Comparison of ENCODE assay signal across 21 cellular contexts in genomic region chr16:1355591-1355990, GRCh38. TPM values are rescaled to one million over a fixed set of nuclear protein-coding genes. Genes with fewer than 3 reads are reported as not detected.
DNase-seq lines count a peak whose midpoint lies in the region; ATAC-seq and TF ChIP-seq lines count a peak whose summit lies in the region.
"Had no signal": no experiment of that assay in that cellular context is flagged by ENCODE, and none has a peak within 500 bp of the region (broad histone marks: within the 10 kb centered on the region; RNA-seq: fewer than 3 reads in every experiment).

No MANE protein-coding gene starts in this region.

- ATAC-seq in central memory CD8-positive, alpha-beta T cell (replicated peaks; ENCODE audit: extremely low read depth, poor library complexity, severe bottlenecking): no peak
- ATAC-seq in effector memory CD8-positive, alpha-beta T cell (replicated peaks): no peak
- ATAC-seq in stimulated activated effector memory CD8-positive, alpha-beta T cell treated with anti-CD3 and anti-CD28 coated beads, Interleukin-12 subunit alpha, Interleukin-12 subunit beta, amount 100 ng/mL, for 72 hours: no peak
- ATAC-seq: GM23338 had no signal

- no peak for TF ChIP-seq CTCF in esophagus squamous epithelium (IDR thresholded peaks at IDR 0.05)

- H3K36me3 Mint-ChIP-seq in central memory CD8-positive, alpha-beta T cell (ENCODE audit: insufficient read depth): peaks cover 36% of the 10 kb centered on the region
- peaks cover 44% of the 10 kb centered on the region for H3K36me3 Mint-ChIP-seq in effector memory CD8-positive, alpha-beta T cell (ENCODE audit: insufficient read depth)
- peaks cover 65% of the 10 kb centered on the region for H3K36me3 Mint-ChIP-seq in stimulated activated effector memory CD8-positive, alpha-beta T cell treated with anti-CD3 and anti-CD28 coated beads, Interleukin-12 subunit alpha, Interleukin-12 subunit beta, amount 100 ng/mL, for 72 hours

- 80 to 84% methylated on average over 7 to 8 of the region's 15 CpGs for WGBS in esophagus squamous epithelium, 2 donors

- no peak for DNase-seq in central memory CD8-positive, alpha-beta T cell (ENCODE audit: low spot score in 2 of 2)
- DNase-seq in effector memory CD8-positive, alpha-beta T cell: no peak
- no peak for DNase-seq in stimulated activated effector memory CD8-positive, alpha-beta T cell treated with anti-CD3 and anti-CD28 coated beads, Interleukin-12 subunit alpha, Interleukin-12 subunit beta, amount 100 ng/mL, for 72 hours (ENCODE audit: low spot score in 2 of 2)
- no peak for DNase-seq in esophagus squamous epithelium (lab: John Stamatoyannopoulos, UW)
- DNase-seq in putamen (ENCODE audit: low spot score): no peak
- DNase-seq: C1 segment of cervical spinal cord; CD4-positive, alpha-beta memory T cell; COR-L47; HFFc6; KBM-7; MG63; NCI-H1105 treated with DMSO at 0.1 percent for 48 hours; NCI-H146; NCI-H1930; NCI-H2107; NCI-H524; NCI-H774; SIG-M5 had no signal

- peaks cover 5 to 69% (median 14%) of the 10 kb centered on the region in 3 donors for H3K4me1 ChIP-seq in esophagus squamous epithelium

- peaks cover 0 to 20% (median 0%) of the 10 kb centered on the region in 3 donors for H3K36me3 ChIP-seq in esophagus squamous epithelium

- peaks cover 36% of the 10 kb centered on the region for H3K4me1 Mint-ChIP-seq in central memory CD8-positive, alpha-beta T cell
- peaks cover 28 to 30% of the 10 kb centered on the region in 2 donors for H3K4me1 Mint-ChIP-seq in effector memory CD8-positive, alpha-beta T cell (ENCODE audit: low read depth in 2 of 2)
- H3K4me1 Mint-ChIP-seq in stimulated activated effector memory CD8-positive, alpha-beta T cell treated with anti-CD3 and anti-CD28 coated beads, Interleukin-12 subunit alpha, Interleukin-12 subunit beta, amount 100 ng/mL, for 72 hours: peaks cover 46% of the 10 kb centered on the region

- no peak overlapping the region for H3K4me3 Mint-ChIP-seq in central memory CD8-positive, alpha-beta T cell
- H3K4me3 Mint-ChIP-seq in effector memory CD8-positive, alpha-beta T cell: no peak overlapping the region
- H3K4me3 Mint-ChIP-seq in stimulated activated effector memory CD8-positive, alpha-beta T cell treated with anti-CD3 and anti-CD28 coated beads, Interleukin-12 subunit alpha, Interleukin-12 subunit beta, amount 100 ng/mL, for 72 hours: no peak overlapping the region
- H3K4me3 Mint-ChIP-seq: HFFc6 had no signal

- no peaks in the 10 kb centered on the region for H3K9me3 Mint-ChIP-seq in central memory CD8-positive, alpha-beta T cell
- no peaks in the 10 kb centered on the region for H3K9me3 Mint-ChIP-seq in effector memory CD8-positive, alpha-beta T cell
- H3K9me3 Mint-ChIP-seq in stimulated activated effector memory CD8-positive, alpha-beta T cell treated with anti-CD3 and anti-CD28 coated beads, Interleukin-12 subunit alpha, Interleukin-12 subunit beta, amount 100 ng/mL, for 72 hours: no peaks in the 10 kb centered on the region
- H3K9me3 Mint-ChIP-seq: HFFc6 had no signal

- H3K27me3 ChIP-seq in esophagus squamous epithelium: no peaks in the 10 kb centered on the region
- H3K27me3 ChIP-seq: MG63 had no signal

- TF ChIP-seq POLR2A in esophagus squamous epithelium (IDR thresholded peaks at IDR 0.05): no peak

- H3K27me3 Mint-ChIP-seq in central memory CD8-positive, alpha-beta T cell: no peaks in the 10 kb centered on the region
- H3K27me3 Mint-ChIP-seq in effector memory CD8-positive, alpha-beta T cell: no peaks in the 10 kb centered on the region
- H3K27me3 Mint-ChIP-seq: CD4-positive, alpha-beta memory T cell had no signal

- H3K27ac Mint-ChIP-seq in central memory CD8-positive, alpha-beta T cell (ENCODE audit: low read depth): peak overlapping the region; percentile 65
- H3K27ac Mint-ChIP-seq in effector memory CD8-positive, alpha-beta T cell: peak overlapping the region; percentile 34 to 44
- peak overlapping the region; percentile 81 for H3K27ac Mint-ChIP-seq in stimulated activated effector memory CD8-positive, alpha-beta T cell treated with anti-CD3 and anti-CD28 coated beads, Interleukin-12 subunit alpha, Interleukin-12 subunit beta, amount 100 ng/mL, for 72 hours
- H3K27ac Mint-ChIP-seq: GM23338, HFFc6 had no signal

- intact Hi-C loops in esophagus squamous epithelium (cut with DNase I): no loop called here

- H3K27ac ChIP-seq in esophagus squamous epithelium: no peak overlapping the region
- H3K27ac ChIP-seq: SK-N-MC had no signal

- H3K4me3 ChIP-seq in esophagus squamous epithelium: no peak overlapping the region
- H3K4me3 ChIP-seq: GM23338, HAP-1, MG63, SK-N-MC had no signal

- no peaks in the 10 kb centered on the region for H3K9me3 ChIP-seq in esophagus squamous epithelium
- H3K9me3 ChIP-seq: HAP-1, MG63 had no signal

RNA-seq across cellular contexts. Expression of gene GNPTG, which starts 3.9 kb away (rescaled TPM):
- total RNA-seq in esophagus squamous epithelium: 10 to 100 TPM; 21.6 to 46.9 (median 37.8) TPM

RNA-seq across cellular contexts. Expression of gene TSR3, which starts 3.9 kb away (rescaled TPM):
- 10 to 100 TPM; 57.6 to 87.4 (median 70.5) TPM for total RNA-seq in esophagus squamous epithelium

RNA-seq across cellular contexts. Expression of gene BAIAP3, which starts 22.1 kb away (rescaled TPM):
- 1 to 10 TPM in 2 of 4 donors, under 1 TPM in 2; 0.68 to 2.7 (median 1.00) TPM for total RNA-seq in esophagus squamous epithelium

RNA-seq across cellular contexts. Expression of gene UBE2I, which starts 46.2 kb away (rescaled TPM):
- 10 to 100 TPM; 31.8 to 88.1 (median 76.3) TPM for total RNA-seq in esophagus squamous epithelium

RNA-seq across cellular contexts. Expression of gene UNKL, which starts 58.9 kb away (rescaled TPM):
- total RNA-seq in esophagus squamous epithelium: 10 to 100 TPM in 2 of 4 donors, 1 to 10 TPM in 2; 5.9 to 17.2 (median 10.6) TPM
